ENCODE assay signal across 8 cellular contexts in genomic region chr16:46853713-46854443, GRCh38. TPM values are rescaled to one million over a fixed set of nuclear protein-coding genes. Genes with fewer than 3 reads are reported as not detected.
DNase-seq lines count a peak whose midpoint lies in the region; ATAC-seq and TF ChIP-seq lines count a peak whose summit lies in the region.

No MANE protein-coding gene starts in this region.

- no peaks in the 10 kb centered on the region for H3K4me1 Mint-ChIP-seq in activated T-cell treated with anti-CD3 and anti-CD28 coated beads, Interleukin-2, amount 50 U/mL, for 24 hours (ENCODE audit: low read depth)
- no peaks in the 10 kb centered on the region for H3K4me1 Mint-ChIP-seq in natural killer cell

- H3K9me3 Mint-ChIP-seq in activated T-cell treated with anti-CD3 and anti-CD28 coated beads, Interleukin-2, amount 50 U/mL, for 24 hours, result no peaks in the 10 kb centered on the region
- H3K9me3 Mint-ChIP-seq in natural killer cell, result no peaks in the 10 kb centered on the region

- TF ChIP-seq POLR2A in esophagus squamous epithelium (IDR thresholded peaks at IDR 0.05), result no peak

- H3K27ac ChIP-seq in OCI-LY3 (ENCODE audit: low read length) (no peak overlapping the region), esophagus squamous epithelium (peak overlapping the region in 1 of 4 donors; percentile 27)

- no peak overlapping the region for H3K9ac ChIP-seq in OCI-LY3 (ENCODE audit: low read length)

- 13 to 22% methylated on average over 4 to 5 of the region's 5 CpGs for WGBS in esophagus squamous epithelium, 2 donors

- H3K4me3 Mint-ChIP-seq in activated T-cell treated with anti-CD3 and anti-CD28 coated beads, Interleukin-2, amount 50 U/mL, for 24 hours, result no peak overlapping the region
- no peak overlapping the region for H3K4me3 Mint-ChIP-seq in natural killer cell

- TF ChIP-seq CTCF in OCI-LY3 (IDR thresholded peaks at IDR 0.05; ENCODE audit: low read depth, low read length) (peak; percentile 93), esophagus squamous epithelium (IDR thresholded peaks at IDR 0.05) (peak; percentile 60 to 85 (median 82)), natural killer cell (IDR thresholded peaks at IDR 0.05) (peak; percentile 63)

- no peaks in the 10 kb centered on the region for H3K36me3 Mint-ChIP-seq in activated T-cell treated with anti-CD3 and anti-CD28 coated beads, Interleukin-2, amount 50 U/mL, for 24 hours (ENCODE audit: low read depth)
- no peaks in the 10 kb centered on the region for H3K36me3 Mint-ChIP-seq in natural killer cell

- H3K27me3 ChIP-seq in OCI-LY3 (ENCODE audit: low read depth, low read length) (no peaks in the 10 kb centered on the region), esophagus squamous epithelium (no peaks in the 10 kb centered on the region)

- intact Hi-C loops in esophagus squamous epithelium (cut with DNase I), result loop anchor here (2.0 kb wide), 1 partner anchor 55 kb away; no protein-coding TSS in a partner anchor
- intact Hi-C loops in natural killer cell (cut with micrococcal nuclease), result loop anchor here (1.0 to 10.0 kb wide), 2 partner anchors 55 to 1311 kb away; no protein-coding TSS in a partner anchor

- H3K9me3 ChIP-seq in OCI-LY3 (ENCODE audit: insufficient read depth, low read length) (no peaks in the 10 kb centered on the region), esophagus squamous epithelium (no peaks in the 10 kb centered on the region)

- H3K4me3 ChIP-seq in OCI-LY3 (ENCODE audit: low read length) (no peak overlapping the region), esophagus squamous epithelium (no peak overlapping the region)

- H3K36me3 ChIP-seq in OCI-LY3 (replicated peaks; ENCODE audit: low read depth, low read length) (no peaks in the 10 kb centered on the region), esophagus squamous epithelium (no peaks in the 10 kb centered on the region)

- no peak overlapping the region for H3K4me2 ChIP-seq in OCI-LY3 (ENCODE audit: low read length)

- H3K79me2 ChIP-seq in OCI-LY3 (ENCODE audit: low read length), result no peaks in the 10 kb centered on the region

- H3K4me1 ChIP-seq in OCI-LY3 (ENCODE audit: low read length) (peaks cover 18% of the 10 kb centered on the region), esophagus squamous epithelium (peaks cover 0 to 39% (median 0%) of the 10 kb centered on the region in 3 donors)

- peak; percentile 61 for ATAC-seq in HG03432 (IDR thresholded peaks at IDR 0.05; ENCODE audit: unreplicated experiment)
- peak in 2 of 3 donors; percentile 47 to 72 for ATAC-seq in natural killer cell
- no peak for ATAC-seq in HG02970 (IDR thresholded peaks at IDR 0.05; ENCODE audit: low FRiP score, unreplicated experiment)

- peaks cover 3% of the 10 kb centered on the region for H3K27me3 Mint-ChIP-seq in activated T-cell treated with anti-CD3 and anti-CD28 coated beads, Interleukin-2, amount 50 U/mL, for 24 hours
- H3K27me3 Mint-ChIP-seq in natural killer cell (ENCODE audit: low read depth in 2 of 2), result no peaks in the 10 kb centered on the region

- no peak overlapping the region for H3K27ac Mint-ChIP-seq in activated T-cell treated with anti-CD3 and anti-CD28 coated beads, Interleukin-2, amount 50 U/mL, for 24 hours
- no peak overlapping the region for H3K27ac Mint-ChIP-seq in natural killer cell

- no peaks in the 10 kb centered on the region for H4K20me1 ChIP-seq in OCI-LY3 (ENCODE audit: insufficient read depth, low read length)

- H2AFZ ChIP-seq in OCI-LY3 (ENCODE audit: low read depth, low read length), result no peak overlapping the region

- DNase-seq in GM03348 (ENCODE audit: low spot score) (peak; percentile 87), esophagus squamous epithelium (lab: John Stamatoyannopoulos, UW) (peak; percentile 4), natural killer cell (peak; percentile 39)
- DNase-seq in activated T-cell treated with anti-CD3 and anti-CD28 coated beads, Interleukin-2, amount 50 U/mL, for 24 hours, result peak; percentile 75
- peak in 5 of 6 experiments; percentile 14 to 52 (median 34) for DNase-seq in stimulated activated naive CD4-positive, alpha-beta T cell (lab: John Stamatoyannopoulos, UW)

RNA-seq across cellular contexts. Expression of gene C16orf87, which starts 22.9 kb away (rescaled TPM):
- total RNA-seq in esophagus squamous epithelium (1 to 10 TPM; 5.7 to 7.6 (median 7.0) TPM), natural killer cell (10 to 100 TPM; 18.3 to 23.0 (median 18.8) TPM)

RNA-seq across cellular contexts. Expression of gene GPT2, which starts 30.3 kb away (rescaled TPM):
- total RNA-seq in esophagus squamous epithelium (100 to 1,000 TPM in 1 of 4 donors, 10 to 100 TPM in 3; 43.3 to 113 (median 77.2) TPM), natural killer cell (1 to 10 TPM in 2 of 3 donors, under 1 TPM in 1; 0.64 to 1.3 (median 1.2) TPM)

Comparison
In these comparisons a context has a peak if more than half of its experiments do, and no peak if none do; other contexts are left out.
1. DNase-seq: peak in every context shown above with its lines; median percentile 87 in GM03348; 75 in activated T-cell treated with anti-CD3 and anti-CD28 coated beads, Interleukin-2, amount 50 U/mL, for 24 hours; 39 in natural killer cell; 34 in stimulated activated naive CD4-positive, alpha-beta T cell; 4 in esophagus squamous epithelium.
2. RNA of gene GPT2, which starts 30.3 kb away (total RNA-seq): 43.3 to 113 TPM in esophagus squamous epithelium; 0.64 to 1.3 TPM in natural killer cell; every median in the first group is over 10 times any median in the second.
3. Peak in every context shown above with its lines, with median percentiles within 50 percentile points of each other: CTCF ChIP-seq.